In the genomic region with DNA sequence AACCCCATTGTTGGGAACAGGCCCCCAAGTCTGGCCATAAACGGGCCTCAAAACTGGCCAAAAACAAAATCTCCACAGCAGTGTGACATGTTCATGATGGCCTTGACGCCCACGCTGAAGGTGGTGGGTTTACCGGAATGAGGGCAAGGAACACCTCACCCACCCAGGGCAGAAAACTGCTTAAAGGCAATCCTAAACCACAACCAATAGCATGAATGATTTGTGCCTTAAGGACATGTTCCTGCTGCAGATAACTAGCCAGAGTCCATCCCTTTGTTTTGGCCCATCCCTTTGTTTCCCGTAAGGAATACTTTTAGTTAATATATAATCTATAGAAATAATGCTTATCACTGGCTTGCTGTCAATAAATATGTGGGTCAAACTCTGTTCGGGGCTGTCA, we compare ENCODE assay signal across 15 cellular contexts. TPM values are rescaled to one million over a fixed set of nuclear protein-coding genes. Genes with fewer than 3 reads are reported as not detected.
DNase-seq lines count a peak whose midpoint lies in the region; ATAC-seq and TF ChIP-seq lines count a peak whose summit lies in the region.
"Had no signal": no experiment of that assay in that cellular context is flagged by ENCODE, and none has a peak within 500 bp of the region (broad histone marks: within the 10 kb centered on the region; RNA-seq: fewer than 3 reads in every experiment).

No MANE protein-coding gene starts in this region.

- no peaks in the 10 kb centered on the region for H3F3A ChIP-seq in PC-3 (ENCODE audit: low read length, unreplicated experiment)

- H3K4me1 ChIP-seq in PC-3 (ENCODE audit: insufficient read depth, low read length) (peaks cover 7% of the 10 kb centered on the region), rectal smooth muscle tissue (ENCODE audit: control insufficient read depth, insufficient read depth, low read length) (peaks cover 14% of the 10 kb centered on the region)

- no peaks in the 10 kb centered on the region for H3K79me2 ChIP-seq in PC-3 (ENCODE audit: low read length)

- H3K9me2 ChIP-seq in PC-3 (replicated peaks; ENCODE audit: low read length) = no peaks in the 10 kb centered on the region

- intact Hi-C loops in PC-3 (cut with micrococcal nuclease) = loop anchor here (5.0 kb wide), 1 partner anchor 33 kb away; no protein-coding TSS in a partner anchor

- H3K27ac ChIP-seq in 22Rv1 (peak overlapping the region; percentile 70), PC-3 (ENCODE audit: low read length) (peak overlapping the region; percentile 51), epithelial cell of prostate (peak overlapping the region; percentile 82), rectal smooth muscle tissue (ENCODE audit: low read depth, low read length) (peak overlapping the region; percentile 84)

- H4K20me1 ChIP-seq in PC-3 (ENCODE audit: low read length) = no peaks in the 10 kb centered on the region

- H3K4me2 ChIP-seq in PC-3 (ENCODE audit: low read length) = no peak overlapping the region

- ATAC-seq in PC-3 = no peak
- ATAC-seq: activated T-helper 17 cell treated with anti-CD3 and anti-CD28 coated beads, Interleukin-2, amount 50 U/mL, for 72 hours; stimulated activated memory B cell treated with anti-CD40 and anti-IgM and Interleukin-4, amounts not matched to agents 10 μg/mL and 1 μg/mL and 100 μg/mL, for 72 hours had no signal

- POLR2A ChIA-PET in PC-3 (lab: Charles Lee; ENCODE audit: unreplicated experiment) = no interaction called here

- H3K36me3 Mint-ChIP-seq in HFFc6 (ENCODE audit: low read depth) = peaks cover under 1% of the 10 kb centered on the region; the same call in 1 of the 2 replicates
- H3K36me3 Mint-ChIP-seq: stimulated activated memory B cell treated with anti-CD40 and anti-IgM and Interleukin-4, amounts not matched to agents 10 μg/mL and 1 μg/mL and 100 μg/mL, for 72 hours had no signal

- H3K27me3 ChIP-seq in PC-3 (ENCODE audit: low read length) = no peaks in the 10 kb centered on the region
- no peaks in the 10 kb centered on the region for H3K27me3 ChIP-seq in rectal smooth muscle tissue (ENCODE audit: control insufficient read depth, insufficient read depth, low read length)
- H3K27me3 ChIP-seq: ovary had no signal

- H3K9me3 Mint-ChIP-seq in HFFc6 = no peaks in the 10 kb centered on the region; the same call in 1 of the 2 replicates
- H3K9me3 Mint-ChIP-seq: activated T-helper 17 cell treated with anti-CD3 and anti-CD28 coated beads, Interleukin-2, amount 50 U/mL, for 72 hours had no signal

- no peak overlapping the region for H3K9ac ChIP-seq in PC-3 (ENCODE audit: low read length)
- H3K9ac ChIP-seq in rectal smooth muscle tissue (ENCODE audit: low read length) = no peak overlapping the region

- H3K4me3 Mint-ChIP-seq in HFFc6 = no peak overlapping the region
- H3K4me3 Mint-ChIP-seq: activated T-helper 17 cell treated with anti-CD3 and anti-CD28 coated beads, Interleukin-2, amount 50 U/mL, for 72 hours; H9; stimulated activated memory B cell treated with anti-CD40 and anti-IgM and Interleukin-4, amounts not matched to agents 10 μg/mL and 1 μg/mL and 100 μg/mL, for 72 hours had no signal

- H3K27me3 Mint-ChIP-seq in HFFc6 (ENCODE audit: insufficient read depth) = peaks cover 10% of the 10 kb centered on the region
- H3K27me3 Mint-ChIP-seq: stimulated activated memory B cell treated with anti-CD40 and anti-IgM and Interleukin-4, amounts not matched to agents 10 μg/mL and 1 μg/mL and 100 μg/mL, for 72 hours had no signal

- H3K4me3 ChIP-seq in PC-3 (ENCODE audit: low read length) = no peak overlapping the region
- no peak overlapping the region for H3K4me3 ChIP-seq in rectal smooth muscle tissue (ENCODE audit: low read length)
- H3K4me3 ChIP-seq: ovary had no signal

- H3K4me1 Mint-ChIP-seq in HFFc6 (ENCODE audit: low read depth) = peaks cover 10% of the 10 kb centered on the region
- H3K4me1 Mint-ChIP-seq: activated T-helper 17 cell treated with anti-CD3 and anti-CD28 coated beads, Interleukin-2, amount 50 U/mL, for 72 hours; H9; stimulated activated memory B cell treated with anti-CD40 and anti-IgM and Interleukin-4, amounts not matched to agents 10 μg/mL and 1 μg/mL and 100 μg/mL, for 72 hours had no signal

- CTCF ChIA-PET in PC-3 (lab: Charles Lee) = no interaction called here

- BruUV-seq in PC-3 (replicated peaks; lab: Mats Ljungman, UMichigan) = no TSS peak

- DNase-seq in PC-3 (no peak), epithelial cell of prostate (ENCODE audit: low read depth, low spot score) (no peak), SK-N-DZ (ENCODE audit: low spot score) (no peak), HFFc6 (no peak), SKM-1 (lab: John Stamatoyannopoulos, UW; ENCODE audit: unreplicated experiment) (no peak)
- no peak for DNase-seq in activated CD4-positive, alpha-beta T cell treated with anti-CD3 and anti-CD28 coated beads for 4 hours
- DNase-seq: central memory CD4-positive, alpha-beta T cell; H9; NCI-H1417 treated with DMSO at 0.1 percent for 48 hours; stimulated activated CD4-positive, alpha-beta T cell treated with anti-CD3 and anti-CD28 coated beads, Interleukin-12 subunit alpha, Interleukin-12 subunit beta, amount 100 ng/mL, for 4 hours had no signal

- no peak overlapping the region for H2AFZ ChIP-seq in PC-3 (ENCODE audit: low read length)

- no peaks in the 10 kb centered on the region for H3K36me3 ChIP-seq in PC-3 (ENCODE audit: low read depth, low read length)
- H3K36me3 ChIP-seq in rectal smooth muscle tissue (ENCODE audit: control insufficient read depth, insufficient read depth, low read length) = no peaks in the 10 kb centered on the region
- H3K36me3 ChIP-seq: ovary had no signal

- H3K27ac Mint-ChIP-seq in HFFc6 = no peak overlapping the region
- H3K27ac Mint-ChIP-seq: activated T-helper 17 cell treated with anti-CD3 and anti-CD28 coated beads, Interleukin-2, amount 50 U/mL, for 72 hours; H9; stimulated activated memory B cell treated with anti-CD40 and anti-IgM and Interleukin-4, amounts not matched to agents 10 μg/mL and 1 μg/mL and 100 μg/mL, for 72 hours had no signal

- no peaks in the 10 kb centered on the region for H3K9me3 ChIP-seq in PC-3 (ENCODE audit: low read length)
- H3K9me3 ChIP-seq: ovary had no signal

- TF ChIP-seq CTCF in 22Rv1 (IDR thresholded peaks at IDR 0.05) (no peak), PC-3 (conservative IDR thresholded peaks at IDR 0.05; ENCODE audit: low read depth, low read length) (no peak), HFFc6 (IDR thresholded peaks at IDR 0.05) (no peak)

RNA-seq across cellular contexts. Expression of gene KLHDC8B, which starts 47.7 kb away (rescaled TPM):
- total RNA-seq in PC-3 (2014; rRNA removed) = 24.3 and 34.4 TPM in 2 replicates
- polyA plus RNA-seq in SK-N-DZ (2014; cell fraction: cytosol; rRNA removed) = 43.5 and 46.8 TPM in 2 replicates
- polyA plus RNA-seq in SK-N-DZ (2014; cell fraction: nucleus; rRNA removed) = 60.2 and 63.4 TPM in 2 replicates
- total RNA-seq in HFFc6 (2021; fragmentation: NEBNext Ultra II Directional; extraction: Animal tissue kit (Norgen Biotek cat#: 25700)) = 10 to 100 TPM; 16.7 to 22.0 (median 19.6) TPM

RNA-seq across cellular contexts. Expression of gene CCDC71, which starts 53.0 kb away (rescaled TPM):
- 19.4 and 27.7 TPM in 2 replicates for total RNA-seq in PC-3 (2014; rRNA removed)
- 34.0 and 40.4 TPM in 2 replicates for polyA plus RNA-seq in SK-N-DZ (2014; cell fraction: cytosol; rRNA removed)
- 18.2 and 22.4 TPM in 2 replicates for polyA plus RNA-seq in SK-N-DZ (2014; cell fraction: nucleus; rRNA removed)
- 10 to 100 TPM; 20.0 to 23.7 (median 21.9) TPM for total RNA-seq in HFFc6 (2021; fragmentation: NEBNext Ultra II Directional; extraction: Animal tissue kit (Norgen Biotek cat#: 25700))

RNA-seq across cellular contexts. Expression of gene C3orf62, which starts 57.9 kb away (rescaled TPM):
- 3.9 and 10.3 TPM in 2 replicates for total RNA-seq in PC-3 (2014; rRNA removed)
- 1.8 and 3.6 TPM in 2 replicates for polyA plus RNA-seq in SK-N-DZ (2014; cell fraction: cytosol; rRNA removed)
- 8.7 and 11.0 TPM in 2 replicates for polyA plus RNA-seq in SK-N-DZ (2014; cell fraction: nucleus; rRNA removed)
- total RNA-seq in HFFc6 (2021; fragmentation: NEBNext Ultra II Directional; extraction: Animal tissue kit (Norgen Biotek cat#: 25700)) = 1 to 10 TPM; 2.4 to 3.5 (median 2.9) TPM
